In the genomic region with DNA sequence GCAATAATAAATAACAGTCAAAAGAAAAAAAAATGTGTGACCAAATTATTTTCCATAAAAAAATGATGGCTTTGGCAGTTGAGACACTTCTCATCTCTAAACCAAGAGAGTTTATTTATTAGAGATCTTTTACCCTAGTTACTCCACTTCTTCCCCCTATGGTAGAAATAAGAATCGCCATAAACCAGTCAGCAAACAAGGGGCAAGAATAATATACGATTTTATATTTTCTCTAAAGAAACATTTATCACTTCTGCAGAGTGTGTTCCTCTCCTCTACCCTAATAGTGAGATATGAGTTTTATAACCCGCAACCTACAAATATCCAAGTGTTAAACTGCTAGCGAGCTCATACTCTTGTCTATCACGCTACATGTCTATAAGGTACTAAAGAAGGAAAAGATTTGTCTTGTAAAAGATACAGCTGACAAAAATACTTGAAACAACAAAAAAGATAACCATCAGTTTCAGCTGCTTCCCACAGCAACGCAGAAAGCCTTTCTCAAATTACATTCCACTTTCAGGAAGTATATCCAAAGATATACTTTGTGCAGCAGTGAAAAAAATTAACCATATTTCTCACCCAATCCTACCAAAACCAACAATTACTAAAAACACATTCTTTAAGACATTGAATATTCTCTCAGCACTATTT, we compare ENCODE assay signal across 8 cellular contexts. TPM values are rescaled to one million over a fixed set of nuclear protein-coding genes. Genes with fewer than 3 reads are reported as not detected.
DNase-seq lines count a peak whose midpoint lies in the region; ATAC-seq and TF ChIP-seq lines count a peak whose summit lies in the region.

No MANE protein-coding gene starts in this region.

- H3K36me3 Mint-ChIP-seq in activated CD8-positive, alpha-beta T cell treated with anti-CD3 and anti-CD28 coated beads for 36 hours (ENCODE audit: low read depth) = peaks cover 18% of the 10 kb centered on the region

- no peaks in the 10 kb centered on the region for H3K27me3 ChIP-seq in heart right ventricle
- H3K27me3 ChIP-seq in left lung = no peaks in the 10 kb centered on the region
- H3K27me3 ChIP-seq in uterus = no peaks in the 10 kb centered on the region

- H3K36me3 ChIP-seq in heart right ventricle (peaks cover 0 to 40% (median 15%) of the 10 kb centered on the region in 9 donors), left lung (peaks cover 0 to 30% of the 10 kb centered on the region in 2 donors), uterus (no peaks in the 10 kb centered on the region)

- WGBS in heart right ventricle, 2 donors = 9% methylated on average over 6 of the region's 6 CpGs

- TF ChIP-seq CTCF in heart right ventricle (IDR thresholded peaks at IDR 0.05) (no peak), left lung (IDR thresholded peaks at IDR 0.05) (no peak), uterus (IDR thresholded peaks at IDR 0.05) (peak in 1 of 4 experiments; percentile 9)
- TF ChIP-seq CTCF in activated CD8-positive, alpha-beta T cell treated with anti-CD3 and anti-CD28 coated beads for 36 hours (IDR thresholded peaks at IDR 0.05) = peak; percentile 23

- CTCF ChIA-PET in activated CD8-positive, alpha-beta T cell treated with anti-CD3 and anti-CD28 coated beads for 36 hours (lab: Charles Lee) = interaction anchor here (0.7 to 1.4 kb wide), 3 partner anchors 10 to 143 kb away, joined by 3 to 4 read pairs (median 3); no protein-coding TSS in a partner anchor

- H3K9me3 ChIP-seq in heart right ventricle = no peaks in the 10 kb centered on the region
- no peaks in the 10 kb centered on the region for H3K9me3 ChIP-seq in left lung
- no peaks in the 10 kb centered on the region for H3K9me3 ChIP-seq in uterus

- intact Hi-C loops in heart right ventricle (cut with DNase I) = loop anchor here in 5 of 10 donors (5.0 to 10.0 kb wide), 5 partner anchors 59 to 133 kb away; partner anchors contain the start of gene CHMP3 (in 1 of the 5)
- intact Hi-C loops in left ventricle myocardium superior (cut with micrococcal nuclease) = no loop called here
- intact Hi-C loops in activated CD8-positive, alpha-beta T cell treated with anti-CD3 and anti-CD28 coated beads for 36 hours (cut with micrococcal nuclease) = no loop called here
- intact Hi-C loops in left lung (cut with DNase I) = no loop called here
- intact Hi-C loops in uterus (cut with DNase I; ENCODE audit: low total_unique reads) = loop anchor here (10.0 kb wide), 2 partner anchors 83 to 177 kb away; partner anchors contain the start of gene KDM3A

- H3K27me3 Mint-ChIP-seq in activated CD8-positive, alpha-beta T cell treated with anti-CD3 and anti-CD28 coated beads for 36 hours = no peaks in the 10 kb centered on the region

- POLR2A ChIA-PET in activated CD8-positive, alpha-beta T cell treated with anti-CD3 and anti-CD28 coated beads for 36 hours (lab: Charles Lee) = interaction anchor here (0.8 kb wide), 1 partner anchor 63 kb away, joined by 4 read pairs; no protein-coding TSS in a partner anchor

- peak overlapping the region; percentile 96 for H3K4me3 Mint-ChIP-seq in activated CD8-positive, alpha-beta T cell treated with anti-CD3 and anti-CD28 coated beads for 36 hours

- DNase-seq in heart right ventricle = no peak
- DNase-seq in left ventricle myocardium superior = no peak
- DNase-seq in activated CD8-positive, alpha-beta T cell treated with anti-CD3 and anti-CD28 coated beads for 36 hours = no peak
- no peak for DNase-seq in left lung
- no peak for DNase-seq in uterus
- no peak for DNase-seq in Ammon's horn (ENCODE audit: low spot score)
- no peak for DNase-seq in NCI-H146 treated with DMSO at 0.1 percent for 48 hours (lab: John Stamatoyannopoulos, UW; ENCODE audit: unreplicated experiment)

- ATAC-seq in heart right ventricle (no peak), left ventricle myocardium superior (no peak), left lung (no peak), GM18511 (IDR thresholded peaks at IDR 0.05; ENCODE audit: unreplicated experiment) (no peak)
- ATAC-seq in activated CD8-positive, alpha-beta T cell treated with anti-CD3 and anti-CD28 coated beads for 36 hours = no peak

- H3K4me1 Mint-ChIP-seq in activated CD8-positive, alpha-beta T cell treated with anti-CD3 and anti-CD28 coated beads for 36 hours (ENCODE audit: low read depth) = peaks cover 43% of the 10 kb centered on the region

- H3K4me3 ChIP-seq in heart right ventricle (peak overlapping the region; percentile 59 to 94 (median 86)), left lung (peak overlapping the region; percentile 77 to 86), uterus (peak overlapping the region; percentile 75 to 90)

- H3K27ac ChIP-seq in heart right ventricle = peak overlapping the region in 7 of 10 donors; percentile 97 to 99 (median 98)
- H3K27ac ChIP-seq in left lung = peak overlapping the region in 1 of 2 donors; percentile 99
- H3K27ac ChIP-seq in uterus = peak overlapping the region; percentile 13 to 98

- H3K4me1 ChIP-seq in heart right ventricle (peaks cover 0 to 57% (median 41%) of the 10 kb centered on the region in 9 donors), left lung (peaks cover 0 to 52% of the 10 kb centered on the region in 2 donors), uterus (peaks cover 0 to 25% of the 10 kb centered on the region in 2 donors)

- H3K27ac Mint-ChIP-seq in activated CD8-positive, alpha-beta T cell treated with anti-CD3 and anti-CD28 coated beads for 36 hours = peak overlapping the region; percentile 66

- no peak for TF ChIP-seq POLR2A in uterus (IDR thresholded peaks at IDR 0.05)

- no peaks in the 10 kb centered on the region for H3K9me3 Mint-ChIP-seq in activated CD8-positive, alpha-beta T cell treated with anti-CD3 and anti-CD28 coated beads for 36 hours

RNA-seq across cellular contexts. Expression of gene RNF103, which starts 2.2 kb away (rescaled TPM):
- total RNA-seq in heart right ventricle (10 to 100 TPM; 33.2 to 83.0 (median 59.1) TPM), left ventricle myocardium superior (53.9 TPM), left lung (10 to 100 TPM; 21.6 to 27.4 TPM), uterus (10 to 100 TPM; 33.2 to 55.5 (median 51.8) TPM)
- 10 to 100 TPM; 31.8 to 40.1 TPM for polyA plus RNA-seq in heart right ventricle
- 10 to 100 TPM; 10.3 to 10.8 TPM for total RNA-seq in activated CD8-positive, alpha-beta T cell treated with anti-CD3 and anti-CD28 coated beads for 36 hours

RNA-seq across cellular contexts. Expression of gene CHMP3, which starts 58.2 kb away (rescaled TPM):
- total RNA-seq in heart right ventricle (100 to 1,000 TPM; 129 to 180 (median 160) TPM), left ventricle myocardium superior (184 TPM), left lung (100 to 1,000 TPM; 117 to 134 TPM), uterus (100 to 1,000 TPM in 1 of 4 donors, 10 to 100 TPM in 3; 62.4 to 143 (median 94.4) TPM)
- polyA plus RNA-seq in heart right ventricle = 10 to 100 TPM; 31.3 to 96.7 TPM
- total RNA-seq in activated CD8-positive, alpha-beta T cell treated with anti-CD3 and anti-CD28 coated beads for 36 hours = 10 to 100 TPM; 30.1 to 31.6 TPM
